In the genomic region with DNA sequence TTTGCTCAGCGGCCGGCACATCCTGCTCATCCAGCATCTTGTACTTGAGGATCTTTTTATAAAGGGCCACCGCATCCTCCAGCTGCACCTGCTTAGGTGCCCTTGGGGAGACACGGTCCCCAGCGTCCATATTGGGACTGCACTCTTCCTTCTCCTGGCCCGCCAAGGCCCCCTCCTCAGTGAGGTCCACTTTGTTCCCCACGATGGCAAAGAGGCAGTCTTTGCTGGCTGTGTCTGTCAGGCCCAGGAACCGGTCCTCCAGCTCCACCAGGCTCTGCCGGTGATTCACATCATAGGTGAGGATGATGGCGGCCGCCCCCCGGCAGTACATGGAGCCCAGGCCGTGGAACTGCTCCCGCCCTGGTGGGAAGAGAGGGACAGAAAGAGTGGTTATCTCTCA, we compare ENCODE assay signal across 17 cellular contexts. TPM values are rescaled to one million over a fixed set of nuclear protein-coding genes. Genes with fewer than 3 reads are reported as not detected.
A peak's percentile ranks its signal among the peaks of the same experiment; 100 is the strongest.
DNase-seq lines count a peak whose midpoint lies in the region; ATAC-seq and TF ChIP-seq lines count a peak whose summit lies in the region.
"Had no signal": no experiment of that assay in that cellular context is flagged by ENCODE, and none has a peak within 500 bp of the region (broad histone marks: within the 10 kb centered on the region; RNA-seq: fewer than 3 reads in every experiment).

No MANE protein-coding gene starts in this region.

- no peak overlapping the region for H3K4me2 ChIP-seq in neuronal stem cell (ENCODE audit: insufficient read depth, low read length, poor library complexity, severe bottlenecking)
- H3K4me2 ChIP-seq: A549, smooth muscle cell had no signal

- TF ChIP-seq CTCF in left ventricle myocardium inferior (IDR thresholded peaks at IDR 0.05; ENCODE audit: borderline replicate concordance) (no peak), tibial nerve (IDR thresholded peaks at IDR 0.05) (no peak)

- no peak overlapping the region for H2AK5ac ChIP-seq in neuronal stem cell (ENCODE audit: low read depth, low read length)

- H3K79me1 ChIP-seq in neuronal stem cell (ENCODE audit: low read depth, low read length), result peaks cover 2% of the 10 kb centered on the region

- H4K91ac ChIP-seq in neuronal stem cell (ENCODE audit: low read depth, low read length, poor library complexity), result no peak overlapping the region

- no peak overlapping the region for H4K8ac ChIP-seq in neuronal stem cell (ENCODE audit: low read depth, low read length)

- no peak for TF ChIP-seq EP300 in tibial nerve (IDR thresholded peaks at IDR 0.05)

- no peak for TF ChIP-seq POLR2A in tibial nerve (IDR thresholded peaks at IDR 0.05)

- intact Hi-C loops in left ventricle myocardium inferior (cut with micrococcal nuclease) (no loop called here), left cardiac atrium (cut with DNase I) (loop anchor here in 1 of 2 donors (5.0 kb wide), 1 partner anchor 38 kb away; a partner anchor contains a TSS)

- H3K36me3 ChIP-seq in left ventricle myocardium inferior (peaks cover 11% of the 10 kb centered on the region), duodenal mucosa (ENCODE audit: control insufficient read depth in 1 of 2, insufficient read depth in 2 of 2, low read length in 2 of 2) (peaks cover 0 to 15% of the 10 kb centered on the region in 2 donors), neuronal stem cell (replicated peaks in 1 of 2; ENCODE audit: control insufficient read depth in 2 of 2, insufficient read depth in 2 of 2, low read length in 2 of 2) (no peaks in the 10 kb centered on the region), tibial nerve (peaks cover 0 to 6% (median 0%) of the 10 kb centered on the region in 3 donors)

- H2BK120ac ChIP-seq in neuronal stem cell (ENCODE audit: low read depth, low read length), result no peak overlapping the region

- no peak overlapping the region for H2BK5ac ChIP-seq in neuronal stem cell (ENCODE audit: low read length)

- H3K4me3 ChIP-seq in left ventricle myocardium inferior (no peak overlapping the region), duodenal mucosa (ENCODE audit: low read depth in 1 of 2, low read length in 2 of 2) (no peak overlapping the region), neuronal stem cell (ENCODE audit: low read length in 2 of 2) (no peak overlapping the region), tibial nerve (no peak overlapping the region)
- H3K4me3 ChIP-seq: A549, smooth muscle cell had no signal

- no peak overlapping the region for H3K14ac ChIP-seq in neuronal stem cell (ENCODE audit: low read length)

- H3K27me3 ChIP-seq in left ventricle myocardium inferior (ENCODE audit: low read depth) (no peaks in the 10 kb centered on the region), duodenal mucosa (ENCODE audit: control insufficient read depth in 1 of 2, insufficient read depth in 2 of 2, low read length in 2 of 2) (no peaks in the 10 kb centered on the region), neuronal stem cell (ENCODE audit: control insufficient read depth in 3 of 3, insufficient read depth in 3 of 3, low read depth in 1 of 3, low read length in 3 of 3) (peaks cover 0 to 5% (median 0%) of the 10 kb centered on the region in 3 experiments), tibial nerve (no peaks in the 10 kb centered on the region)

- no peak overlapping the region for H2AFZ ChIP-seq in neuronal stem cell (ENCODE audit: low read length)

- H2BK15ac ChIP-seq in neuronal stem cell (ENCODE audit: low read length), result no peak overlapping the region

- no peak overlapping the region for H3K4ac ChIP-seq in neuronal stem cell (ENCODE audit: low read length)

- peak overlapping the region; percentile 15 for H3K18ac ChIP-seq in neuronal stem cell (ENCODE audit: low read length)

- no peaks in the 10 kb centered on the region for H3K9me3 ChIP-seq in left ventricle myocardium inferior (replicated peaks)
- no peaks in the 10 kb centered on the region for H3K9me3 ChIP-seq in duodenal mucosa (ENCODE audit: control insufficient read depth in 1 of 2, low read length in 2 of 2)
- H3K9me3 ChIP-seq in neuronal stem cell (replicated peaks in 1 of 2; ENCODE audit: control insufficient read depth in 2 of 2, insufficient read depth in 1 of 2, low read depth in 1 of 2, low read length in 2 of 2), result peaks cover 0 to 4% of the 10 kb centered on the region in 2 donors
- H3K9me3 ChIP-seq in tibial nerve, result no peaks in the 10 kb centered on the region
- H3K9me3 ChIP-seq: A549 had no signal

- DNase-seq in left ventricle myocardium inferior, result no peak
- DNase-seq in left cardiac atrium, result no peak
- no peak for DNase-seq in neuronal stem cell (ENCODE audit: low spot score)
- DNase-seq in tibial nerve (ENCODE audit: low spot score in 2 of 2), result no peak
- no peak for DNase-seq in NCI-H2196 (lab: John Stamatoyannopoulos, UW; ENCODE audit: unreplicated experiment)
- DNase-seq in NCI-H446 treated with DMSO at 0.1 percent for 48 hours (lab: John Stamatoyannopoulos, UW), result no peak
- DNase-seq in NCI-H1436 treated with DMSO at 0.1 percent for 48 hours (lab: John Stamatoyannopoulos, UW), result no peak
- DNase-seq: activated CD8-positive, alpha-beta memory T cell treated with anti-CD3 and anti-CD28 coated beads, Interleukin-2, amount 50 U/mL, for 48 hours; CD8-positive, alpha-beta T cell; dermis blood vessel endothelial cell; NCI-H1048; NCI-H2107; NCI-H82; nucleus accumbens had no signal

- H3K27ac ChIP-seq in left ventricle myocardium inferior (replicated peaks) (peak overlapping the region; percentile 93), duodenal mucosa (ENCODE audit: low read depth, low read length) (peak overlapping the region; percentile 64), neuronal stem cell (replicated peaks; ENCODE audit: low read length) (no peak overlapping the region), tibial nerve (peak overlapping the region in 3 of 4 donors; percentile 72 to 93 (median 89))
- H3K27ac ChIP-seq: A549 had no signal

- H3K23ac ChIP-seq in neuronal stem cell (ENCODE audit: low read depth, low read length, poor library complexity), result no peak overlapping the region

- no peak for ATAC-seq in left cardiac atrium
- ATAC-seq: A549; CD8-positive, alpha-beta T cell had no signal

- no CpG with 5 or more reads among the region's 14 CpGs for WGBS in neuronal stem cell (ENCODE audit: extremely low coverage in 2 of 2, insufficient read length in 2 of 2, insufficient replicate concordance in 1 of 2), 2 donors
- 89 to 97% methylated on average over 12 to 14 of the region's 14 CpGs for whole genome bisulfite sequencing in tibial nerve, 2 donors

- peaks cover 80% of the 10 kb centered on the region for H3K4me1 ChIP-seq in left ventricle myocardium inferior
- H3K4me1 ChIP-seq in duodenal mucosa (ENCODE audit: control insufficient read depth in 1 of 2, insufficient read depth in 2 of 2, low read length in 2 of 2), result peaks cover 76 to 87% of the 10 kb centered on the region in 2 donors
- H3K4me1 ChIP-seq in neuronal stem cell (ENCODE audit: control insufficient read depth in 2 of 2, insufficient read depth in 1 of 2, low read depth in 1 of 2, low read length in 2 of 2), result peaks cover 5 to 8% of the 10 kb centered on the region in 2 donors
- peaks cover 0 to 98% (median 79%) of the 10 kb centered on the region in 4 donors for H3K4me1 ChIP-seq in tibial nerve

- H2BK12ac ChIP-seq in neuronal stem cell (ENCODE audit: low read length), result no peak overlapping the region

- H3K9ac ChIP-seq in duodenal mucosa (ENCODE audit: low read depth in 1 of 2, low read length in 2 of 2) (peak overlapping the region; percentile 45 to 51), neuronal stem cell (ENCODE audit: low read depth, low read length, poor library complexity) (no peak overlapping the region)

RNA-seq across cellular contexts. Expression of a gene that starts 37.7 kb away (rescaled TPM):
- 13.8 TPM for total RNA-seq in left ventricle myocardium inferior
- total RNA-seq in left cardiac atrium, result 10 to 100 TPM; 12.7 to 24.3 TPM
- polyA plus RNA-seq in neuronal stem cell (2013, experiment 1 of 2), result 0.56 TPM
- polyA plus RNA-seq in neuronal stem cell (2013, experiment 2 of 2), result 0.76 TPM
- 10 to 100 TPM; 28.5 to 52.5 (median 30.2) TPM for total RNA-seq in tibial nerve
